ENCODE assay signal across 8 cellular contexts in the genomic region with DNA sequence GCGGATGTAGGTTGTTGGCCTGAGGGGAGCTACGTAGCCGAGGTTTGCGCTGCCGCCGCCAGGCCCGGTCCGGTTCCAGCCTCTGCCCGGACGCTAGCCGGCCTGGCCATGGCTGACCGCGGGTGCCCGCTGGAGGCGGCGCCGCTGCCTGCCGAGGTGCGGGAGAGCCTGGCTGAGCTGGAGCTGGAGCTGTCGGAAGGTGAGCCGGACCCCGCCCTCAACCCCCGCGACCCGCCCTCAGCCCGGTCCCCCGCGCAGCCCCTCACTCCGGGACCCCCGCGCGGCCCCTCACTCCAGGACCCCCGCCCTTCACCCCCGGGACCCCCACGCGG. TPM values are rescaled to one million over a fixed set of nuclear protein-coding genes. Genes with fewer than 3 reads are reported as not detected.
DNase-seq lines count a peak whose midpoint lies in the region; ATAC-seq and TF ChIP-seq lines count a peak whose summit lies in the region.

No MANE protein-coding gene starts in this region.

- ATAC-seq in heart left ventricle (no peak), left cardiac atrium (no peak), GM19397 (IDR thresholded peaks at IDR 0.05; ENCODE audit: unreplicated experiment) (no peak)

- CTCF ChIA-PET in GM10248 (lab: Yijun Ruan, JAX), result interaction anchor here (2.1 kb wide), 1 partner anchor 316 kb away, joined by 8 read pairs; no protein-coding TSS in a partner anchor

- TF ChIP-seq POLR2A in heart left ventricle (IDR thresholded peaks at IDR 0.05) (no peak), breast epithelium (IDR thresholded peaks at IDR 0.05) (no peak)

- H3K36me3 ChIP-seq in heart left ventricle (peaks cover 0 to 12% (median 4%) of the 10 kb centered on the region in 9 donors), breast epithelium (no peaks in the 10 kb centered on the region)

- peaks cover 26% of the 10 kb centered on the region for H3K4me1 Mint-ChIP-seq in mesothelial cell of epicardium

- no peaks in the 10 kb centered on the region for H3K27me3 Mint-ChIP-seq in mesothelial cell of epicardium (ENCODE audit: low read depth)

- H3K4me3 ChIP-seq in heart left ventricle, result peak overlapping the region; percentile 77 to 100 (median 97)
- peak overlapping the region; percentile 96 for H3K4me3 ChIP-seq in breast epithelium

- whole genome bisulfite sequencing in heart left ventricle, 4 donors, result 0 to 1% (median 0%) methylated on average over 6 to 36 of the region's 36 CpGs

- H3K4me3 Mint-ChIP-seq in mesothelial cell of epicardium, result peak overlapping the region; percentile 86

- peaks cover 5% of the 10 kb centered on the region for H3K36me3 Mint-ChIP-seq in mesothelial cell of epicardium

- H3K27ac Mint-ChIP-seq in mesothelial cell of epicardium, result no peak overlapping the region

- no peaks in the 10 kb centered on the region for H3K27me3 ChIP-seq in heart left ventricle
- no peaks in the 10 kb centered on the region for H3K27me3 ChIP-seq in breast epithelium

- intact Hi-C loops in heart left ventricle (cut with DNase I) (loop anchor here in 1 of 10 donors (1.0 kb wide), 1 partner anchor 176 kb away; the partner anchor contains the start of gene PRMT2), left cardiac atrium (cut with DNase I) (no loop called here), breast epithelium (cut with DNase I; ENCODE audit: low total_unique reads) (no loop called here)

- H3K27ac ChIP-seq in heart left ventricle (peak overlapping the region; percentile 84 to 97 (median 94)), breast epithelium (peak overlapping the region; percentile 85 to 88)

- TF ChIP-seq CTCF in heart left ventricle (IDR thresholded peaks at IDR 0.05) (no peak), breast epithelium (IDR thresholded peaks at IDR 0.05) (no peak), mesothelial cell of epicardium (IDR thresholded peaks at IDR 0.05; ENCODE audit: unreplicated experiment) (no peak), GM10248 (IDR thresholded peaks at IDR 0.05; ENCODE audit: control extremely low read depth, extremely low read depth, low read depth, missing control alignments) (no peak)

- H3K9me3 Mint-ChIP-seq in mesothelial cell of epicardium, result no peaks in the 10 kb centered on the region

- DNase-seq in heart left ventricle (no peak), left cardiac atrium (no peak), breast epithelium (ENCODE audit: low spot score in 2 of 2) (no peak), mesothelial cell of epicardium (ENCODE audit: low spot score in 2 of 2, unreplicated experiment in 2 of 2) (no peak), KBM-7 (no peak), GM10248 (ENCODE audit: extremely low spot score) (no peak)
- DNase-seq in activated CD8-positive, alpha-beta memory T cell treated with anti-CD3 and anti-CD28 coated beads for 24 hours, result no peak

- peaks cover 3 to 73% (median 45%) of the 10 kb centered on the region in 12 donors for H3K4me1 ChIP-seq in heart left ventricle
- H3K4me1 ChIP-seq in breast epithelium, result peaks cover 0 to 3% of the 10 kb centered on the region in 2 donors

- in situ Hi-C loops in KBM-7 (cut with MboI; ENCODE audit: low pct_unique_long_range_greater_than_20kb, low sequenced_read_pairs), result no loop called here

- H3K9me3 ChIP-seq in heart left ventricle (no peaks in the 10 kb centered on the region), breast epithelium (no peaks in the 10 kb centered on the region)

- POLR2A ChIA-PET in GM10248 (lab: Yijun Ruan, JAX), result interaction anchor here (0.5 kb wide), 1 partner anchor 153 kb away, joined by 4 read pairs; no protein-coding TSS in a partner anchor

RNA-seq across cellular contexts. Expression of gene DIP2A, which starts 0.3 kb away (rescaled TPM):
- total RNA-seq in heart left ventricle, result 10 to 100 TPM; 17.1 to 31.9 (median 22.6) TPM
- 10 to 100 TPM; 13.4 to 26.3 TPM for polyA plus RNA-seq in heart left ventricle
- total RNA-seq in left cardiac atrium, result 10 to 100 TPM; 27.2 to 33.0 TPM
- 10 to 100 TPM; 32.6 to 43.9 (median 42.0) TPM for total RNA-seq in breast epithelium
- total RNA-seq in mesothelial cell of epicardium, result 54.6 to 57.2 TPM (median 56.9 TPM) in 3 replicates
